In genomic region chr3:146594843-146595482, GRCh38 we compare ENCODE assay signal across 9 cellular contexts. TPM values are rescaled to one million over a fixed set of nuclear protein-coding genes. Genes with fewer than 3 reads are reported as not detected.
DNase-seq lines count a peak whose midpoint lies in the region; FAIRE-seq and TF ChIP-seq lines count a peak whose summit lies in the region.
"Had no signal": no experiment of that assay in that cellular context is flagged by ENCODE, and none has a peak within 500 bp of the region (broad histone marks: within the 10 kb centered on the region; RNA-seq: fewer than 3 reads in every experiment).

No MANE protein-coding gene starts in this region.

- H3K36me3 Mint-ChIP-seq in immature natural killer cell, result no peaks in the 10 kb centered on the region
- H3K36me3 Mint-ChIP-seq: activated naive CD4-positive, alpha-beta T cell treated with anti-CD3 and anti-CD28 coated beads, Interleukin-2, amount 10 ng/mL, durations not matched to agents 7 days and 5 days had no signal

- H3K27me3 ChIP-seq in Peyer's patch, result no peaks in the 10 kb centered on the region

- no peak for FAIRE-seq in GM12892 (lab: Jason Lieb, UNC)

- H3K27ac Mint-ChIP-seq in immature natural killer cell, result no peak overlapping the region
- H3K27ac Mint-ChIP-seq: activated naive CD4-positive, alpha-beta T cell treated with anti-CD3 and anti-CD28 coated beads, Interleukin-2, amount 10 ng/mL, durations not matched to agents 7 days and 5 days had no signal

- TF ChIP-seq CTCF in 22Rv1 (IDR thresholded peaks at IDR 0.05) (peak; percentile 80), Peyer's patch (IDR thresholded peaks at IDR 0.05) (peak in 3 of 6 experiments; percentile 15 to 31 (median 19))

- H3K27me3 Mint-ChIP-seq in immature natural killer cell (ENCODE audit: low read depth in 3 of 3), result peaks cover 0 to 7% (median 0%) of the 10 kb centered on the region in 3 donors

- H3K4me1 ChIP-seq in Peyer's patch, result no peaks in the 10 kb centered on the region

- no peaks in the 10 kb centered on the region for H3K36me3 ChIP-seq in Peyer's patch

- H3K9me3 Mint-ChIP-seq in immature natural killer cell, result no peaks in the 10 kb centered on the region
- H3K9me3 Mint-ChIP-seq: activated naive CD4-positive, alpha-beta T cell treated with anti-CD3 and anti-CD28 coated beads, Interleukin-2, amount 10 ng/mL, durations not matched to agents 7 days and 5 days had no signal

- TF ChIP-seq POLR2A in GM12892 (IDR thresholded peaks at IDR 0.05; ENCODE audit: low read depth, low read length) (no peak), Peyer's patch (IDR thresholded peaks at IDR 0.05) (no peak)

- H3K27ac ChIP-seq in 22Rv1, result no peak overlapping the region
- no peak overlapping the region for H3K27ac ChIP-seq in Peyer's patch

- no peaks in the 10 kb centered on the region for H3K9me3 ChIP-seq in Peyer's patch

- no peak overlapping the region for H3K4me3 ChIP-seq in Peyer's patch

- no peak overlapping the region for H3K4me3 Mint-ChIP-seq in immature natural killer cell
- H3K4me3 Mint-ChIP-seq: activated naive CD4-positive, alpha-beta T cell treated with anti-CD3 and anti-CD28 coated beads, Interleukin-2, amount 10 ng/mL, durations not matched to agents 7 days and 5 days had no signal

- DNase-seq in EL, result peak; percentile 10
- peak; percentile 26 for DNase-seq in RKO (ENCODE audit: low spot score)
- peak; percentile 35 for DNase-seq in fibroblast of peridontal ligament (ENCODE audit: extremely low read depth)
- DNase-seq in GM12892 (ENCODE audit: insufficient read length), result no peak
- no peak for DNase-seq in Peyer's patch
- DNase-seq in occipital lobe (lab: John Stamatoyannopoulos, UW), result no peak
- no peak for DNase-seq in immature natural killer cell
- DNase-seq: activated naive CD4-positive, alpha-beta T cell treated with anti-CD3 and anti-CD28 coated beads, Interleukin-2, amount 10 ng/mL, durations not matched to agents 7 days and 5 days had no signal

- no peaks in the 10 kb centered on the region for H3K4me1 Mint-ChIP-seq in immature natural killer cell
- H3K4me1 Mint-ChIP-seq: activated naive CD4-positive, alpha-beta T cell treated with anti-CD3 and anti-CD28 coated beads, Interleukin-2, amount 10 ng/mL, durations not matched to agents 7 days and 5 days had no signal

RNA-seq across cellular contexts. Expression of gene PLSCR5, which starts 10.2 kb away (rescaled TPM):
- not detected for polyA plus RNA-seq in GM12892 (2012; ENCODE audit: missing spikeins)
- not detected for total RNA-seq in Peyer's patch
- not detected for total RNA-seq in occipital lobe
- polyA plus RNA-seq in immature natural killer cell, result not detected

RNA-seq across cellular contexts. Expression of gene PLSCR1, which starts 50.6 kb away (rescaled TPM):
- polyA plus RNA-seq in GM12892 (2012; ENCODE audit: missing spikeins), result 31.8 TPM
- total RNA-seq in Peyer's patch (10 to 100 TPM; 80.7 to 93.2 (median 86.6) TPM), occipital lobe (11.9 TPM)
- polyA plus RNA-seq in immature natural killer cell, result 10 to 100 TPM; 52.8 to 67.8 (median 60.7) TPM

Comparison
In these comparisons a context has a peak if more than half of its experiments do, and no peak if none do; other contexts are left out.
1. DNase-seq: peak in EL (single experiment), RKO (single experiment) and fibroblast of peridontal ligament (single experiment); none in GM12892 (single experiment), Peyer's patch (0 of 3), occipital lobe (single experiment) and immature natural killer cell (0 of 3).